Comparison of ENCODE assay signal across 38 cellular contexts in genomic region chr5:133892774-133893173, GRCh38.
"Had no signal": no experiment of that assay in that cellular context is flagged by ENCODE, and none has a peak within 500 bp of the region (broad histone marks: within the 10 kb centered on the region; RNA-seq: fewer than 3 reads in every experiment).

No MANE protein-coding gene starts in this region.

- H3K9me3 ChIP-seq: Peyer's patch had no signal

- H3K27me3 Mint-ChIP-seq: activated B cell treated with CpG ODN at 0.5 μM for 24 hours; activated CD4-positive, alpha-beta memory T cell treated with anti-CD3 and anti-CD28 coated beads for 36 hours; activated naive CD8-positive, alpha-beta T cell; activated naive CD8-positive, alpha-beta T cell treated with anti-CD3 and anti-CD28 coated beads, Interleukin-2, amount 50 U/mL, for 24 hours had no signal

- H3K4me1 ChIP-seq: Peyer's patch had no signal

- H3K27ac Mint-ChIP-seq: activated B cell treated with CpG ODN at 0.5 μM for 24 hours; activated CD4-positive, alpha-beta memory T cell treated with anti-CD3 and anti-CD28 coated beads for 36 hours; activated naive CD4-positive, alpha-beta T cell treated with anti-CD3 and anti-CD28 coated beads, Interleukin-2, amount 10 ng/mL, durations not matched to agents 7 days and 5 days; activated naive CD8-positive, alpha-beta T cell; activated naive CD8-positive, alpha-beta T cell treated with anti-CD3 and anti-CD28 coated beads, Interleukin-2, amount 50 U/mL, for 24 hours; activated T-helper 1 cell treated with anti-CD3 and anti-CD28 coated beads, Interleukin-12 subunit alpha, Interleukin-12 subunit beta, Interleukin-2, Interleukin-4 antibody, amounts not matched to agents 30 ng/mL and 10 ng/mL and 1 ng/mL, durations not matched to agents 14 hours and 24 hours and 36 hours; brain had no signal

- H3K36me3 ChIP-seq: Peyer's patch had no signal

- FAIRE-seq: bronchial epithelial cell had no signal

- H3K36me3 Mint-ChIP-seq: activated CD4-positive, alpha-beta memory T cell treated with anti-CD3 and anti-CD28 coated beads for 36 hours; activated naive CD4-positive, alpha-beta T cell treated with anti-CD3 and anti-CD28 coated beads, Interleukin-2, amount 10 ng/mL, durations not matched to agents 7 days and 5 days; brain had no signal

- H3K27me3 ChIP-seq: Peyer's patch had no signal

- ATAC-seq: activated naive CD8-positive, alpha-beta T cell treated with anti-CD3 and anti-CD28 coated beads, Interleukin-2, amount 50 U/mL, for 24 hours; activated T-cell treated with anti-CD3 and anti-CD28 coated beads, Interleukin-2, amount 50 U/mL, for 4 hours; PC-3 had no signal

- DNase-seq: activated B cell treated with CpG ODN at 0.5 μM for 24 hours; activated CD4-positive, alpha-beta memory T cell treated with anti-CD3 and anti-CD28 coated beads for 36 hours; activated CD4-positive, alpha-beta T cell treated with anti-CD3 and anti-CD28 coated beads for 4 hours; activated CD4-positive, alpha-beta T cell treated with anti-CD3 and anti-CD28 coated beads, Interleukin-2, amount 50 U/mL, for 1 hour; activated CD4-positive, CD25-positive, alpha-beta regulatory T cell treated with anti-CD3 and anti-CD28 coated beads, Interleukin-2, amount 50 U/mL, for 72 hours; activated CD8-positive, alpha-beta memory T cell treated with anti-CD3 and anti-CD28 coated beads, Interleukin-2, amount 50 U/mL, for 4 hours; activated naive CD4-positive, alpha-beta T cell treated with anti-CD3 and anti-CD28 coated beads, Interleukin-2, amount 10 ng/mL, durations not matched to agents 7 days and 5 days; activated naive CD8-positive, alpha-beta T cell treated with anti-CD3 and anti-CD28 coated beads, Interleukin-2, amount 50 U/mL, for 24 hours; activated T-cell treated with anti-CD3 and anti-CD28 coated beads for 4 hours; activated T-cell treated with anti-CD3 and anti-CD28 coated beads, Interleukin-2, amount 50 U/mL, for 4 hours; anterior cingulate cortex; caudate nucleus; cerebellar nuclear complex; MM.1S; MV-4-11; NCI-H1092; NCI-H1436 treated with DMSO at 0.1 percent for 48 hours; NCI-H1694 treated with DMSO at 0.1 percent for 48 hours; NCI-H2029; NCI-H2107; NCI-H2171; NCI-H446; NCI-H510A treated with DMSO at 0.1 percent for 48 hours; NCI-H526 treated with DMSO at 0.1 percent for 48 hours; NCI-H82; PC-3; Right ventricle myocardium superior; SW 1271; T-helper 1 cell; T-helper 2 cell; T-helper 9 cell had no signal

- H3K4me3 Mint-ChIP-seq: activated B cell treated with CpG ODN at 0.5 μM for 24 hours; activated CD4-positive, alpha-beta memory T cell treated with anti-CD3 and anti-CD28 coated beads for 36 hours; activated naive CD4-positive, alpha-beta T cell treated with anti-CD3 and anti-CD28 coated beads, Interleukin-2, amount 10 ng/mL, durations not matched to agents 7 days and 5 days; activated naive CD8-positive, alpha-beta T cell; activated naive CD8-positive, alpha-beta T cell treated with anti-CD3 and anti-CD28 coated beads, Interleukin-2, amount 50 U/mL, for 24 hours; activated T-cell treated with anti-CD3 and anti-CD28 coated beads, Interleukin-2, amount 50 U/mL, for 4 hours; activated T-helper 1 cell treated with anti-CD3 and anti-CD28 coated beads, Interleukin-12 subunit alpha, Interleukin-12 subunit beta, Interleukin-2, Interleukin-4 antibody, amounts not matched to agents 30 ng/mL and 10 ng/mL and 1 ng/mL, durations not matched to agents 14 hours and 24 hours and 36 hours; brain had no signal

- H3K27ac ChIP-seq: Peyer's patch, RWPE1, VCaP had no signal

- H3K4me3 ChIP-seq: Peyer's patch had no signal

- H3K4me1 Mint-ChIP-seq: activated naive CD4-positive, alpha-beta T cell treated with anti-CD3 and anti-CD28 coated beads, Interleukin-2, amount 10 ng/mL, durations not matched to agents 7 days and 5 days had no signal

- H3K9me3 Mint-ChIP-seq: activated B cell treated with CpG ODN at 0.5 μM for 24 hours; activated CD4-positive, alpha-beta memory T cell treated with anti-CD3 and anti-CD28 coated beads for 36 hours; activated naive CD4-positive, alpha-beta T cell treated with anti-CD3 and anti-CD28 coated beads, Interleukin-2, amount 10 ng/mL, durations not matched to agents 7 days and 5 days; activated naive CD8-positive, alpha-beta T cell treated with anti-CD3 and anti-CD28 coated beads, Interleukin-2, amount 50 U/mL, for 24 hours; activated T-cell treated with anti-CD3 and anti-CD28 coated beads, Interleukin-2, amount 50 U/mL, for 4 hours; activated T-helper 1 cell treated with anti-CD3 and anti-CD28 coated beads, Interleukin-12 subunit alpha, Interleukin-12 subunit beta, Interleukin-2, Interleukin-4 antibody, amounts not matched to agents 30 ng/mL and 10 ng/mL and 1 ng/mL, durations not matched to agents 14 hours and 24 hours and 36 hours had no signal
